ENCODE assay signal across 13 cellular contexts in genomic region chr19:5120833-5121232, GRCh38.
A peak's percentile ranks its signal among the peaks of the same experiment; 100 is the strongest.
DNase-seq lines count a peak whose midpoint lies in the region; ATAC-seq and TF ChIP-seq lines count a peak whose summit lies in the region.
"Had no signal": no experiment of that assay in that cellular context is flagged by ENCODE, and none has a peak within 500 bp of the region (broad histone marks: within the 10 kb centered on the region; RNA-seq: fewer than 3 reads in every experiment).

No MANE protein-coding gene starts in this region.

- H3K4me3 ChIP-seq in GM23338 (no peak overlapping the region), NT2/D1 (ENCODE audit: insufficient read length, low read depth) (no peak overlapping the region), endodermal cell (ENCODE audit: low read length) (no peak overlapping the region)
- H3K4me3 ChIP-seq: PC-9 had no signal

- H3K36me3 ChIP-seq in GM23338 (ENCODE audit: insufficient read depth), result no peaks in the 10 kb centered on the region; the same call in 1 of the 2 replicates
- peaks cover 45% of the 10 kb centered on the region for H3K36me3 ChIP-seq in NT2/D1 (ENCODE audit: insufficient read depth, insufficient read length, low read length)
- H3K36me3 ChIP-seq in endodermal cell (ENCODE audit: control insufficient read depth, insufficient read depth, low read length), result peaks cover 15% of the 10 kb centered on the region

- H3K9me2 ChIP-seq in GM23338 (ENCODE audit: insufficient read depth), result no peaks in the 10 kb centered on the region

- WGBS in endodermal cell (ENCODE audit: insufficient coverage in 1 of 2, insufficient read length in 1 of 2), 2 experiments, result 93 to 95% methylated on average over 9 of the region's 9 CpGs

- H3K9me3 Mint-ChIP-seq in GM23338 (peaks cover 8% of the 10 kb centered on the region), endodermal cell (no peaks in the 10 kb centered on the region), progenitor cell of endocrine pancreas (ENCODE audit: low read depth) (no peaks in the 10 kb centered on the region)

- no peak for DNase-seq in GM23338 (ENCODE audit: low spot score)
- DNase-seq in NT2/D1 (ENCODE audit: low read depth, low spot score), result no peak
- no peak for DNase-seq in endodermal cell
- no peak for DNase-seq in progenitor cell of endocrine pancreas (ENCODE audit: low spot score, unreplicated experiment)
- no peak for DNase-seq in posterior vena cava (ENCODE audit: low spot score)
- DNase-seq: DMS 273 treated with DMSO at 0.1 percent for 48 hours, HCEC 1CT, NCI-H1048, NCI-H345, NCI-H69, PC-9 had no signal

- H3K36me3 Mint-ChIP-seq in GM23338 (ENCODE audit: low read depth) (peaks cover 18% of the 10 kb centered on the region), endodermal cell (ENCODE audit: low read depth) (peaks cover 29% of the 10 kb centered on the region), progenitor cell of endocrine pancreas (ENCODE audit: insufficient read depth) (peaks cover 16% of the 10 kb centered on the region)

- no peaks in the 10 kb centered on the region for H3F3A ChIP-seq in GM23338 (replicated peaks; ENCODE audit: low read depth)

- intact Hi-C loops in posterior vena cava (cut with DNase I), result no loop called here

- H4K20me1 ChIP-seq in GM23338 (replicated peaks; ENCODE audit: insufficient read depth), result no peaks in the 10 kb centered on the region

- H2AFZ ChIP-seq in GM23338, result no peak overlapping the region
- H2AFZ ChIP-seq: PC-9 had no signal

- H3K4me2 ChIP-seq in GM23338, result no peak overlapping the region
- H3K4me2 ChIP-seq: PC-9 had no signal

- H3K27me3 ChIP-seq in GM23338 (ENCODE audit: insufficient read depth) (no peaks in the 10 kb centered on the region), NT2/D1 (ENCODE audit: insufficient read depth, insufficient read length) (no peaks in the 10 kb centered on the region), endodermal cell (ENCODE audit: control insufficient read depth, insufficient read depth, low read length, poor library complexity, severe bottlenecking) (no peaks in the 10 kb centered on the region)

- H3K27ac Mint-ChIP-seq in GM23338 (peak overlapping the region; percentile 35; the same call in 1 of the 2 replicates), endodermal cell (peak overlapping the region; percentile 16), progenitor cell of endocrine pancreas (peak overlapping the region; percentile 52)

- H3K4me3 Mint-ChIP-seq in GM23338 (no peak overlapping the region), endodermal cell (no peak overlapping the region), progenitor cell of endocrine pancreas (ENCODE audit: low read depth) (no peak overlapping the region)

- no peak for TF ChIP-seq CTCF in GM23338 (conservative IDR thresholded peaks at IDR 0.05; ENCODE audit: low read depth in 2 of 2)
- no peak for TF ChIP-seq CTCF in endodermal cell (conservative IDR thresholded peaks at IDR 0.05)
- TF ChIP-seq CTCF in progenitor cell of endocrine pancreas (IDR thresholded peaks at IDR 0.05; ENCODE audit: unreplicated experiment), result no peak

- no peaks in the 10 kb centered on the region for H3K9me3 ChIP-seq in NT2/D1 (ENCODE audit: insufficient read depth, low read length)
- H3K9me3 ChIP-seq in endodermal cell (ENCODE audit: control insufficient read depth, low read length), result no peaks in the 10 kb centered on the region

- H3K27me3 Mint-ChIP-seq in GM23338 (ENCODE audit: insufficient read depth, low read depth, poor library complexity) (peaks cover 18% of the 10 kb centered on the region), endodermal cell (ENCODE audit: insufficient read depth) (no peaks in the 10 kb centered on the region), progenitor cell of endocrine pancreas (no peaks in the 10 kb centered on the region)

- no peaks in the 10 kb centered on the region for H3K79me2 ChIP-seq in GM23338 (replicated peaks; ENCODE audit: insufficient read depth)

- H3K27ac ChIP-seq in GM23338 (ENCODE audit: low read depth) (peak overlapping the region; percentile 59; the same call in 1 of the 2 replicates), endodermal cell (ENCODE audit: low read depth, low read length) (peak overlapping the region; percentile 53)
- H3K27ac ChIP-seq: PC-9 had no signal

- H3K4me1 ChIP-seq in GM23338 (ENCODE audit: insufficient read depth) (peaks cover 15% of the 10 kb centered on the region), NT2/D1 (ENCODE audit: insufficient read depth, insufficient read length) (peaks cover 41% of the 10 kb centered on the region), endodermal cell (ENCODE audit: control insufficient read depth, insufficient read depth, low read length) (no peaks in the 10 kb centered on the region)

- H3K4me1 Mint-ChIP-seq in GM23338 (peaks cover 40% of the 10 kb centered on the region), endodermal cell (peaks cover 22% of the 10 kb centered on the region), progenitor cell of endocrine pancreas (ENCODE audit: low read depth) (peaks cover 11% of the 10 kb centered on the region)

- ATAC-seq in GM23338 (no peak), HG03039 (IDR thresholded peaks at IDR 0.05; ENCODE audit: unreplicated experiment) (no peak), GM21526 (IDR thresholded peaks at IDR 0.05; ENCODE audit: low FRiP score, unreplicated experiment) (no peak)

- H3K9ac ChIP-seq in NT2/D1 (ENCODE audit: insufficient read length, low read depth) (peak overlapping the region; percentile 5), endodermal cell (ENCODE audit: extremely low read depth, low read length, poor library complexity, severe bottlenecking) (no peak overlapping the region)

TF ChIP-seq in GM23338, 12 proteins besides CTCF, POLR2A, EP300 and RAD21:
- TF ChIP-seq ETS1 (IDR thresholded peaks at IDR 0.05) (no peak), POLR2AphosphoS5 (IDR thresholded peaks at IDR 0.05; ENCODE audit: low read depth) (no peak), EZH2 (IDR thresholded peaks at IDR 0.05; ENCODE audit: low read depth, unreplicated experiment) (no peak), ZNF114 (CRISPR knock-in tag; IDR thresholded peaks at IDR 0.05) (no peak), JUNB (IDR thresholded peaks at IDR 0.05; ENCODE audit: unreplicated experiment) (no peak), EZH2phosphoT487 (IDR thresholded peaks at IDR 0.05; ENCODE audit: unreplicated experiment) (no peak), ZNF331 (CRISPR knock-in tag; IDR thresholded peaks at IDR 0.05; ENCODE audit: low read depth) (no peak), STAT1 (IDR thresholded peaks at IDR 0.05; ENCODE audit: unreplicated experiment) (no peak)
- TF ChIP-seq, protein P1, sequence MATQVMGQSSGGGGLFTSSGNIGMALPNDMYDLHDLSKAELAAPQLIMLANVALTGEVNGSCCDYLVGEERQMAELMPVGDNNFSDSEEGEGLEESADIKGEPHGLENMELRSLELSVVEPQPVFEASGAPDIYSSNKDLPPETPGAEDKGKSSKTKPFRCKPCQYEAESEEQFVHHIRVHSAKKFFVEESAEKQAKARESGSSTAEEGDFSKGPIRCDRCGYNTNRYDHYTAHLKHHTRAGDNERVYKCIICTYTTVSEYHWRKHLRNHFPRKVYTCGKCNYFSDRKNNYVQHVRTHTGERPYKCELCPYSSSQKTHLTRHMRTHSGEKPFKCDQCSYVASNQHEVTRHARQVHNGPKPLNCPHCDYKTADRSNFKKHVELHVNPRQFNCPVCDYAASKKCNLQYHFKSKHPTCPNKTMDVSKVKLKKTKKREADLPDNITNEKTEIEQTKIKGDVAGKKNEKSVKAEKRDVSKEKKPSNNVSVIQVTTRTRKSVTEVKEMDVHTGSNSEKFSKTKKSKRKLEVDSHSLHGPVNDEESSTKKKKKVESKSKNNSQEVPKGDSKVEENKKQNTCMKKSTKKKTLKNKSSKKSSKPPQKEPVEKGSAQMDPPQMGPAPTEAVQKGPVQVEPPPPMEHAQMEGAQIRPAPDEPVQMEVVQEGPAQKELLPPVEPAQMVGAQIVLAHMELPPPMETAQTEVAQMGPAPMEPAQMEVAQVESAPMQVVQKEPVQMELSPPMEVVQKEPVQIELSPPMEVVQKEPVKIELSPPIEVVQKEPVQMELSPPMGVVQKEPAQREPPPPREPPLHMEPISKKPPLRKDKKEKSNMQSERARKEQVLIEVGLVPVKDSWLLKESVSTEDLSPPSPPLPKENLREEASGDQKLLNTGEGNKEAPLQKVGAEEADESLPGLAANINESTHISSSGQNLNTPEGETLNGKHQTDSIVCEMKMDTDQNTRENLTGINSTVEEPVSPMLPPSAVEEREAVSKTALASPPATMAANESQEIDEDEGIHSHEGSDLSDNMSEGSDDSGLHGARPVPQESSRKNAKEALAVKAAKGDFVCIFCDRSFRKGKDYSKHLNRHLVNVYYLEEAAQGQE (IDR thresholded peaks at IDR 0.05; ENCODE audit: unreplicated experiment), result no peak
TF ChIP-seq in GM23338: peak in this region for 0.
